Comparison of ENCODE assay signal across 24 cellular contexts in genomic region chr6:39353698-39354315, GRCh38. TPM values are rescaled to one million over a fixed set of nuclear protein-coding genes. Genes with fewer than 3 reads are reported as not detected.
DNase-seq lines count a peak whose midpoint lies in the region; ATAC-seq, FAIRE-seq and TF ChIP-seq lines count a peak whose summit lies in the region.
"Had no signal": no experiment of that assay in that cellular context is flagged by ENCODE, and none has a peak within 500 bp of the region (broad histone marks: within the 10 kb centered on the region; RNA-seq: fewer than 3 reads in every experiment).

No MANE protein-coding gene starts in this region.

- POLR2A ChIA-PET in GM12878 (lab: Charles Lee): no interaction called here

- peak overlapping the region in 1 of 2 experiments; percentile 4 for H3K18ac ChIP-seq in mesenchymal stem cell (ENCODE audit: low read depth in 1 of 2, low read length in 2 of 2)

- H2AFZ ChIP-seq in GM12878 (ENCODE audit: control insufficient read depth, low read depth, low read length) (no peak overlapping the region), mesenchymal stem cell (ENCODE audit: low read depth, low read length) (peak overlapping the region; percentile 78)
- H2AFZ ChIP-seq: GM23248 had no signal

- H3K27ac ChIP-seq in left ventricle myocardium inferior (replicated peaks) (no peak overlapping the region), GM12878 (ENCODE audit: control insufficient read depth, insufficient read depth) (no peak overlapping the region), mesenchymal stem cell (ENCODE audit: low read length, poor library complexity, severe bottlenecking) (no peak overlapping the region), spleen (no peak overlapping the region), tibial nerve (no peak overlapping the region)
- H3K27ac ChIP-seq: BLaER1, GM23248 had no signal

- H2BK120ac ChIP-seq in mesenchymal stem cell (ENCODE audit: low read depth, low read length): no peak overlapping the region

- H3K27me3 ChIP-seq in left ventricle myocardium inferior (ENCODE audit: low read depth): peaks cover 6% of the 10 kb centered on the region
- no peaks in the 10 kb centered on the region for H3K27me3 ChIP-seq in GM12878 (replicated peaks in 1 of 2; ENCODE audit: control insufficient read depth in 2 of 2, insufficient read depth in 2 of 2, low read length in 1 of 2)
- peaks cover 8 to 14% of the 10 kb centered on the region in 2 experiments for H3K27me3 ChIP-seq in mesenchymal stem cell (ENCODE audit: control insufficient read depth in 1 of 2, insufficient read depth in 1 of 2, low read length in 2 of 2)
- H3K27me3 ChIP-seq in spleen (replicated peaks in 1 of 7): no peaks in the 10 kb centered on the region
- H3K27me3 ChIP-seq in tibial nerve: no peaks in the 10 kb centered on the region
- H3K27me3 ChIP-seq: BLaER1, MG63 had no signal

- H3K4me3 ChIP-seq in left ventricle myocardium inferior (no peak overlapping the region), GM12878 (no peak overlapping the region), mesenchymal stem cell (ENCODE audit: insufficient read depth in 1 of 2, low read depth in 1 of 2, low read length in 2 of 2) (no peak overlapping the region), spleen (no peak overlapping the region), tibial nerve (no peak overlapping the region)
- H3K4me3 ChIP-seq: BLaER1, GM23248, MG63 had no signal

- intact Hi-C loops in Right ventricle myocardium superior (cut with DNase I): no loop called here
- intact Hi-C loops in left ventricle myocardium inferior (cut with micrococcal nuclease): no loop called here
- intact Hi-C loops in GM12878 (cut with micrococcal nuclease; ENCODE audit: unreplicated experiment): no loop called here
- intact Hi-C loops in spleen (cut with DNase I; ENCODE audit: low total_unique reads): loop anchor here (10.0 kb wide), 1 partner anchor 1671 kb away; no protein-coding TSS in a partner anchor

- 43% methylated on average over 7 of the region's 7 CpGs for WGBS in GM12878 (ENCODE audit: insufficient coverage, insufficient replicate concordance, low lambda C conversion rate, missing lambda C conversion rate)
- 92% methylated on average over 7 of the region's 7 CpGs for WGBS in mesenchymal stem cell
- 87 to 92% (median 90%) methylated on average over 6 to 7 of the region's 7 CpGs for WGBS in spleen, 5 donors
- WGBS in tibial nerve, 2 donors: 85 to 91% methylated on average over 7 of the region's 7 CpGs

- no peak overlapping the region for H3K9ac ChIP-seq in GM12878 (ENCODE audit: control insufficient read depth, insufficient read depth, low read length)
- H3K9ac ChIP-seq in mesenchymal stem cell (ENCODE audit: low read length): no peak overlapping the region
- H3K9ac ChIP-seq: BLaER1, GM23248 had no signal

- H2BK5ac ChIP-seq in mesenchymal stem cell (ENCODE audit: low read depth, low read length, poor library complexity, severe bottlenecking): no peak overlapping the region

- no peak for TF ChIP-seq POLR2A in GM12878 (IDR thresholded peaks at IDR 0.05; ENCODE audit: low read depth, low read length)
- no peak for TF ChIP-seq POLR2A in spleen (IDR thresholded peaks at IDR 0.05)
- no peak for TF ChIP-seq POLR2A in tibial nerve (IDR thresholded peaks at IDR 0.05)

- H3K36me3 ChIP-seq in left ventricle myocardium inferior (no peaks in the 10 kb centered on the region), GM12878 (ENCODE audit: control insufficient read depth in 2 of 2, insufficient read depth in 2 of 2, low read length in 1 of 2) (no peaks in the 10 kb centered on the region), mesenchymal stem cell (ENCODE audit: control insufficient read depth in 1 of 2, insufficient read depth in 2 of 2, low read depth in 1 of 2, low read length in 2 of 2) (no peaks in the 10 kb centered on the region), spleen (no peaks in the 10 kb centered on the region), tibial nerve (no peaks in the 10 kb centered on the region)
- H3K36me3 ChIP-seq: BLaER1, MG63 had no signal

- CTCF ChIA-PET in GM12878 (lab: Yijun Ruan, JAX): interaction anchor here (0.5 to 2.7 kb wide), 3 partner anchors 8 to 512 kb away, joined by 3 to 15 read pairs (median 5); no protein-coding TSS in a partner anchor

- no peak for TF ChIP-seq RAD21 in GM12878 (IDR thresholded peaks at IDR 0.05; ENCODE audit: insufficient read depth, low read depth, low read length)

- SMC1A ChIA-PET in GM12878 (lab: Charles Lee; ENCODE audit: uncharacterized antibody, unreplicated experiment): interaction anchor here (1.3 to 1.8 kb wide), 4 partner anchors 10 to 541 kb away, joined by 3 to 5 read pairs (median 3); no protein-coding TSS in a partner anchor

- H4K91ac ChIP-seq in mesenchymal stem cell (ENCODE audit: low read length): peak overlapping the region; percentile 12

- FAIRE-seq in GM12878 (lab: Jason Lieb, UNC): no peak

- H3K14ac ChIP-seq in mesenchymal stem cell (ENCODE audit: low read length in 2 of 2): peak overlapping the region in 1 of 2 experiments; percentile 35

- no peak overlapping the region for H3K4me2 ChIP-seq in GM12878 (ENCODE audit: control insufficient read depth, insufficient read depth)
- no peak overlapping the region for H3K4me2 ChIP-seq in mesenchymal stem cell (ENCODE audit: low read length, poor library complexity, severe bottlenecking)
- H3K4me2 ChIP-seq: BLaER1 had no signal

- no peak for TF ChIP-seq EP300 in GM12878 (IDR thresholded peaks at IDR 0.05; ENCODE audit: borderline replicate concordance in 1 of 2, control insufficient read depth in 1 of 2, low read depth in 2 of 2, low read length in 2 of 2)
- TF ChIP-seq EP300 in tibial nerve (IDR thresholded peaks at IDR 0.05): no peak

- no peak for TF ChIP-seq CTCF in left ventricle myocardium inferior (IDR thresholded peaks at IDR 0.05; ENCODE audit: borderline replicate concordance)
- TF ChIP-seq CTCF in GM12878 (IDR thresholded peaks at IDR 0.05 in 2 of 3, conservative IDR thresholded peaks at IDR 0.05 in 1 of 3; ENCODE audit: control insufficient read depth in 2 of 3, extremely low read depth in 1 of 3, insufficient read depth in 1 of 3, low read depth in 3 of 3, low read length in 3 of 3): no peak
- no peak for TF ChIP-seq CTCF in spleen (IDR thresholded peaks at IDR 0.05 in 8 of 11, conservative IDR thresholded peaks at IDR 0.05 in 3 of 11)
- no peak for TF ChIP-seq CTCF in tibial nerve (IDR thresholded peaks at IDR 0.05)

- ATAC-seq in Right ventricle myocardium superior (ENCODE audit: poor library complexity) (peak; percentile 21), GM12878 (no peak)

- no peak overlapping the region for H2BK15ac ChIP-seq in mesenchymal stem cell (ENCODE audit: low read depth, poor library complexity, severe bottlenecking)

- H3K79me1 ChIP-seq in mesenchymal stem cell (replicated peaks; ENCODE audit: low read length, poor library complexity, severe bottlenecking): no peaks in the 10 kb centered on the region

- no peak overlapping the region for H2AK5ac ChIP-seq in mesenchymal stem cell (ENCODE audit: low read length, severe bottlenecking)

- H3K9me3 ChIP-seq in left ventricle myocardium inferior (replicated peaks) (no peaks in the 10 kb centered on the region), GM12878 (replicated peaks; ENCODE audit: control insufficient read depth, insufficient read depth, low read length) (no peaks in the 10 kb centered on the region), mesenchymal stem cell (ENCODE audit: control insufficient read depth, low read length) (no peaks in the 10 kb centered on the region), spleen (no peaks in the 10 kb centered on the region), tibial nerve (no peaks in the 10 kb centered on the region)
- H3K9me3 ChIP-seq: BLaER1, MG63 had no signal

- no peaks in the 10 kb centered on the region for H3K79me2 ChIP-seq in GM12878 (ENCODE audit: control insufficient read depth, insufficient read depth, low read length)

- H3K4me1 ChIP-seq in left ventricle myocardium inferior (peaks cover 5% of the 10 kb centered on the region), GM12878 (ENCODE audit: control insufficient read depth, insufficient read depth, low read length) (no peaks in the 10 kb centered on the region), mesenchymal stem cell (ENCODE audit: control insufficient read depth, insufficient read depth, low read depth, low read length) (peaks cover 4% of the 10 kb centered on the region), spleen (peaks cover 0 to 4% (median 0%) of the 10 kb centered on the region in 6 donors), tibial nerve (no peaks in the 10 kb centered on the region)

- H4K20me1 ChIP-seq in GM12878 (ENCODE audit: control insufficient read depth, insufficient read depth): no peaks in the 10 kb centered on the region
- H4K20me1 ChIP-seq: BLaER1 had no signal

- in situ Hi-C loops in GM12878 (cut with MboI): loop anchor here (10.0 kb wide), 1 partner anchor 531 kb away; no protein-coding TSS in a partner anchor

- no TSS peak for BruUV-seq in GM12878 (replicated peaks; lab: Mats Ljungman, UMichigan)

- RAD21 ChIA-PET in GM12878 (lab: Charles Lee; ENCODE audit: unreplicated experiment): interaction anchor here (0.9 kb wide), 1 partner anchor 13 kb away, joined by 3 read pairs; no protein-coding TSS in a partner anchor

- H4K8ac ChIP-seq in mesenchymal stem cell (ENCODE audit: low read length): no peak overlapping the region

- H3K4ac ChIP-seq in mesenchymal stem cell (ENCODE audit: low read depth in 1 of 2, low read length in 2 of 2): no peak overlapping the region

- peak overlapping the region in 1 of 2 experiments; percentile 3 for H3K23ac ChIP-seq in mesenchymal stem cell (ENCODE audit: low read length in 2 of 2)

- DNase-seq in Right ventricle myocardium superior: no peak
- DNase-seq in left ventricle myocardium inferior: no peak
- no peak for DNase-seq in GM12878 (ENCODE audit: low read depth, low spot score)
- DNase-seq in mesenchymal stem cell: no peak
- DNase-seq in spleen: peak; percentile 47
- DNase-seq in islet precursor cell: no peak
- DNase-seq in tibial nerve (ENCODE audit: low spot score in 2 of 2): no peak
- DNase-seq: CD4-positive, CD25-positive, alpha-beta regulatory T cell; COR-L47; DMS53; GM23248; H9; KBM-7; MG63; NCI-H2029 treated with DMSO at 0.1 percent for 48 hours; NCI-H446 treated with DMSO at 0.1 percent for 48 hours; NCI-H82; RPMI8226; SHP77 treated with DMSO at 0.1 percent for 48 hours had no signal

- peak overlapping the region in 1 of 2 experiments; percentile 10 for H2BK12ac ChIP-seq in mesenchymal stem cell (ENCODE audit: low read length in 2 of 2)

RNA-seq across cellular contexts. Expression of gene KCNK16, which starts 31.3 kb away (rescaled TPM):
- not detected for total RNA-seq in Right ventricle myocardium superior
- total RNA-seq in left ventricle myocardium inferior: not detected
- not detected in 2 replicates for total RNA-seq in GM12878 (2013; cell fraction: nucleolus; rRNA removed)
- not detected in 2 replicates for total RNA-seq in GM12878 (2014; rRNA removed)
- not detected in 2 replicates for total RNA-seq in GM12878 (2014; rRNA removed; fragmentation: Illumina TruSeq; extraction: Trizol)
- not detected in 2 replicates for total RNA-seq in GM12878 (2021)
- not detected for polyA plus RNA-seq in GM12878 (2011; ENCODE audit: low read depth)
- polyA plus RNA-seq in GM12878 (2011; rRNA removed): not detected in 2 replicates
- polyA plus RNA-seq in GM12878 (2011; cell fraction: cytosol; rRNA removed): not detected in 2 replicates
- not detected in 2 replicates for polyA plus RNA-seq in GM12878 (2011; cell fraction: nucleus; rRNA removed)
- not detected in 2 replicates for polyA plus RNA-seq in GM12878 (2012)
- not detected in 2 replicates for polyA plus RNA-seq in GM12878 (2014; fragmentation: Illumina TruSeq; extraction: Trizol)
- polyA plus RNA-seq in GM12878 (2014; fragmentation: Nextera tagmentation; extraction: Ambion mirVana): not detected
- polyA plus RNA-seq in GM12878 (2014; rRNA removed): not detected in 2 replicates
- not detected for polyA plus RNA-seq in GM12878 (2016; fragmentation: Nextera tagmentation; extraction: Ambion mirVana)
- not detected in 2 replicates for polyA minus RNA-seq in GM12878 (2011; rRNA and poly(A)+ RNA removed)
- polyA minus RNA-seq in GM12878 (2011; cell fraction: cytosol; rRNA and poly(A)+ RNA removed): not detected in 2 replicates
- not detected in 2 replicates for polyA minus RNA-seq in GM12878 (2011; cell fraction: nucleus; rRNA and poly(A)+ RNA removed)
- not detected for polyA plus RNA-seq in mesenchymal stem cell (2013, experiment 1 of 2)
- polyA plus RNA-seq in mesenchymal stem cell (2013, experiment 2 of 2): not detected
- total RNA-seq in spleen: not detected
- not detected for polyA plus RNA-seq in spleen
- total RNA-seq in tibial nerve: not detected
- total RNA-seq: A172; CD4-positive, CD25-positive, alpha-beta regulatory T cell; Daoy; G401; GM23248; H9; HT-29 had no signal
- polyA plus RNA-seq: CD4-positive, CD25-positive, alpha-beta regulatory T cell; GM23248 had no signal

RNA-seq across cellular contexts. Expression of gene KCNK17, which starts 39.6 kb away (rescaled TPM):
- total RNA-seq in Right ventricle myocardium superior (not detected), left ventricle myocardium inferior (0.52 TPM), GM12878 (2014; rRNA removed) (not detected in 2 replicates), GM12878 (2014; rRNA removed; fragmentation: Illumina TruSeq; extraction: Trizol) (not detected in 2 replicates), GM12878 (2021) (not detected in 2 replicates), spleen (under 1 TPM in 5 of 7 donors, not detected in 2; 0.42 to 0.98 (median 0.54) TPM), tibial nerve (1 to 10 TPM in 2 of 4 donors, not detected in 2; 1.1 to 1.7 TPM)
- total RNA-seq in GM12878 (2013; cell fraction: nucleolus; rRNA removed): not detected in 2 replicates
- not detected for polyA plus RNA-seq in GM12878 (2011; ENCODE audit: low read depth)
- polyA plus RNA-seq in GM12878 (2011; rRNA removed) (not detected in 2 replicates), GM12878 (2014; fragmentation: Illumina TruSeq; extraction: Trizol) (not detected in 2 replicates), GM12878 (2014; fragmentation: Nextera tagmentation; extraction: Ambion mirVana) (not detected), GM12878 (2014; rRNA removed) (not detected in 2 replicates), GM12878 (2016; fragmentation: Nextera tagmentation; extraction: Ambion mirVana) (not detected), spleen (under 1 TPM; 0.16 to 0.43 (median 0.36) TPM)
- not detected in 2 replicates for polyA plus RNA-seq in GM12878 (2011; cell fraction: cytosol; rRNA removed)
- not detected in 2 replicates for polyA plus RNA-seq in GM12878 (2011; cell fraction: nucleus; rRNA removed)
- not detected in 2 replicates for polyA plus RNA-seq in GM12878 (2012)
- not detected in 2 replicates for polyA minus RNA-seq in GM12878 (2011; rRNA and poly(A)+ RNA removed)
- polyA minus RNA-seq in GM12878 (2011; cell fraction: cytosol; rRNA and poly(A)+ RNA removed): not detected in 2 replicates
- polyA minus RNA-seq in GM12878 (2011; cell fraction: nucleus; rRNA and poly(A)+ RNA removed): not detected in 2 replicates
- 0.03 TPM for polyA plus RNA-seq in mesenchymal stem cell (2013, experiment 1 of 2)
- 0.03 TPM for polyA plus RNA-seq in mesenchymal stem cell (2013, experiment 2 of 2)
- total RNA-seq: A172; CD4-positive, CD25-positive, alpha-beta regulatory T cell; Daoy; G401; GM23248 had no signal
- polyA plus RNA-seq: CD4-positive, CD25-positive, alpha-beta regulatory T cell; GM23248 had no signal
